2 cellular contexts compared by ENCODE assay signal in genomic region chr1:244011796-244012195, GRCh38.
TF ChIP-seq lines count a peak whose summit lies in the region.

No MANE protein-coding gene starts in this region.

TF ChIP-seq in GM23338, 12 proteins besides CTCF, POLR2A, EP300 and RAD21 (continued from another document):
- TF ChIP-seq ETS1 (IDR thresholded peaks at IDR 0.05) (no peak), ZNF462 (CRISPR knock-in tag; IDR thresholded peaks at IDR 0.05) (no peak), REST (IDR thresholded peaks at IDR 0.05; ENCODE audit: unreplicated experiment) (no peak)

TF ChIP-seq in SK-N-SH treated with all-trans-retinoic acid at 6 μM for 48 hours, 23 proteins besides CTCF, POLR2A, EP300 and RAD21 (continued from another document):
- TF ChIP-seq TSHZ2 (CRISPR knock-in tag; IDR thresholded peaks at IDR 0.05) (no peak), ZFP30 (CRISPR knock-in tag; IDR thresholded peaks at IDR 0.05) (no peak), OSR1 (CRISPR knock-in tag; IDR thresholded peaks at IDR 0.05) (no peak), ZNF70 (CRISPR knock-in tag; IDR thresholded peaks at IDR 0.05) (no peak), SNAI2 (CRISPR knock-in tag; IDR thresholded peaks at IDR 0.05) (no peak), TOX (CRISPR knock-in tag; IDR thresholded peaks at IDR 0.05; ENCODE audit: borderline replicate concordance) (no peak), BACH2 (CRISPR knock-in tag; IDR thresholded peaks at IDR 0.05; ENCODE audit: borderline replicate concordance) (no peak)
